ENCODE assay signal across 8 cellular contexts in the genomic region with DNA sequence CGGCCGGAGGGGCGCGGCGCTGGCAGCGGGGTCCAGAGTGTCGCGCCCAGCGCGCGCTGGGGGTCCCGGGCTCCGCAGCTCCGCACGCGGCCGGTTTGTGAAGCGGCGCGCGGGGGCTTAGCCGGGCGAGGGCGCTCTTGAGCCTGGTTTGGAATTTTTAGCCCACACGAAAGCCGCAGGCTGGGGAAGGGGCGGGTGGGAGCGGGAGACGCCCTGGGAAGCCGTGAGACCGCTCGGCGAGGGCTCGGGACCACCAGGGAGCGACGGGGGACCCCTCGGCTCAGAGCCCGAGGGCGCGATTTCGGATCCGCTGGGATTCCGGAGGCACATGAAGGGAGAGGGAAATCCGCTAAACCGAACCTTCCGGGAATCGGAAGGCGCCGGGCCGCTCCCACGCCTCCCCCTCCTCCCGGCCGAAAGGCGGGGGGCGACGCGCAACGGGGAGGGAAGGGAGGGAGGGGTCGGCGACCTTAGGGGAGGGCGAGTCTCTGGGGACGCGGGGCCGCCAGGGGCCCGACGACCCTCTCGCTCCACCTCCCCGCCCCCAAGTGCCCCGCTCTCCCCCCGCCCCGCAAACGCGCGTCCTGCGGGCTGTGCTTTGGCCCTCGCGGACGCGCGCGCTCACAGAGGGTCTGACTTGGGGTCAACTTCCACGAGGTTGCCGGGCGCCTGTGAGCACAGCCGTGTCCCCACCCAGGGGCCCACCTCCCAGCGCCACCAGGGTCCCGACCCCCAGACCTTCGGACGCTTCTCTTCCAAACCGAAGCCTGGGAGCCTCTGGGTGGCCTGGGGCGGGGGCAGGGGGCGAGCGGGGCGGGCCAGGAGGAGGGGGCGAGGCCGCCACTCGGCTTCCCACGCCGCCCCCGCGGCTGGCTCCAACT. TPM values are rescaled to one million over a fixed set of nuclear protein-coding genes. Genes with fewer than 3 reads are reported as not detected.
DNase-seq lines count a peak whose midpoint lies in the region; ATAC-seq and TF ChIP-seq lines count a peak whose summit lies in the region.

No MANE protein-coding gene starts in this region.

- CTCF ChIA-PET in A673 (lab: Charles Lee) = interaction anchor here (0.6 to 0.7 kb wide), 10 partner anchors 9 to 435 kb away, joined by 3 to 11 read pairs (median 7); no protein-coding TSS in a partner anchor

- H3K27ac ChIP-seq in A673 (ENCODE audit: low read depth, low read length, poor library complexity, severe bottlenecking) (no peak overlapping the region), urinary bladder (ENCODE audit: low read depth) (no peak overlapping the region)

- intact Hi-C loops in A673 (cut with micrococcal nuclease; ENCODE audit: unreplicated experiment) = loop anchor here (10.0 kb wide), 2 partner anchors 540 to 690 kb away; a partner anchor contains a TSS
- intact Hi-C loops in Right ventricle myocardium inferior (cut with DNase I) = loop anchor here (2.0 to 5.0 kb wide), 3 partner anchors 77 to 547 kb away; no protein-coding TSS in a partner anchor
- intact Hi-C loops in posterior cingulate gyrus (cut with DNase I) = loop anchor here (2.0 kb wide), 1 partner anchor 544 kb away; no protein-coding TSS in a partner anchor

- H3K4me1 ChIP-seq in A673 (ENCODE audit: insufficient read depth, low read length, poor library complexity, severe bottlenecking) (peaks cover 14% of the 10 kb centered on the region), urinary bladder (ENCODE audit: insufficient read depth) (no peaks in the 10 kb centered on the region)

- POLR2A ChIA-PET in A673 (lab: Charles Lee; ENCODE audit: low non-redundant PET) = no interaction called here

- no TSS peak for BruUV-seq in A673 (replicated peaks; lab: Mats Ljungman, UMichigan)

- ATAC-seq in Right ventricle myocardium inferior = peak; percentile 21

- H3K4me3 ChIP-seq in A673 (ENCODE audit: low read depth, low read length, poor library complexity, severe bottlenecking) (peak overlapping the region; percentile 49), urinary bladder (ENCODE audit: low read depth, low read length) (peak overlapping the region; percentile 68)

- DNase-seq in A673 (ENCODE audit: low spot score) (peak; percentile 76), GM13976 (ENCODE audit: low spot score) (peak; percentile 85), OCI-M1 (lab: John Stamatoyannopoulos, UW) (peak; percentile 65), Right ventricle myocardium inferior (ENCODE audit: missing footprints) (peak; percentile 76), posterior cingulate gyrus (peak in 9 of 10 donors; percentile 42 to 94 (median 71)), NCI-H187 treated with DMSO at 0.1 percent for 48 hours (lab: John Stamatoyannopoulos, UW) (no peak)
- peak; percentile 62 for DNase-seq in activated naive CD4-positive, alpha-beta T cell treated with anti-CD3 and anti-CD28 coated beads, Interleukin-2, amount 50 U/mL, for 16 hours

- no peaks in the 10 kb centered on the region for H3K9me3 ChIP-seq in A673 (ENCODE audit: low read depth, low read length, poor library complexity, severe bottlenecking)

- TF ChIP-seq CTCF in A673 (conservative IDR thresholded peaks at IDR 0.05; ENCODE audit: low read depth, low read length) = peak; percentile 80
- peak; percentile 90 for TF ChIP-seq CTCF in GM13976 (IDR thresholded peaks at IDR 0.05; ENCODE audit: borderline replicate concordance, control extremely low read depth, extremely low read depth, insufficient read depth, missing control alignments)

- H3K27me3 ChIP-seq in A673 (replicated peaks; ENCODE audit: insufficient read depth, low read depth, low read length, poor library complexity) = peaks cover 57% of the 10 kb centered on the region

- under 1% methylated on average over 94 of the region's 101 CpGs for whole genome bisulfite sequencing in urinary bladder

- in situ Hi-C loops in GM13976 (cut with MboI; ENCODE audit: low sequenced_read_pairs, unreplicated experiment) = no loop called here

- H3K36me3 ChIP-seq in A673 (ENCODE audit: insufficient read depth, low read length, poor library complexity, severe bottlenecking) = no peaks in the 10 kb centered on the region
- no peaks in the 10 kb centered on the region for H3K36me3 ChIP-seq in urinary bladder (ENCODE audit: insufficient read depth)

RNA-seq across cellular contexts. Expression of a gene that starts 5.1 kb away (rescaled TPM):
- total RNA-seq in A673 (2021) = 0.09 TPM in 1 of 2 replicates, not detected in the other
- total RNA-seq in Right ventricle myocardium inferior = 10.7 TPM
- total RNA-seq in urinary bladder = 2.5 TPM
- 3.2 TPM for polyA plus RNA-seq in urinary bladder
